Comparison of ENCODE assay signal across 15 cellular contexts in genomic region chr14:49579841-49580240, GRCh38. TPM values are rescaled to one million over a fixed set of nuclear protein-coding genes. Genes with fewer than 3 reads are reported as not detected.
A peak's percentile ranks its signal among the peaks of the same experiment; 100 is the strongest.
DNase-seq lines count a peak whose midpoint lies in the region; ATAC-seq and TF ChIP-seq lines count a peak whose summit lies in the region.
"Had no signal": no experiment of that assay in that cellular context is flagged by ENCODE, and none has a peak within 500 bp of the region (broad histone marks: within the 10 kb centered on the region; RNA-seq: fewer than 3 reads in every experiment).

No MANE protein-coding gene starts in this region.

- H3K27me3 Mint-ChIP-seq in activated naive CD4-positive, alpha-beta T cell treated with anti-CD3 and anti-CD28 coated beads, Interleukin-2, amount 50 U/mL, for 24 hours, result no peaks in the 10 kb centered on the region
- no peaks in the 10 kb centered on the region for H3K27me3 Mint-ChIP-seq in activated naive CD4-positive, alpha-beta T cell treated with anti-CD3 and anti-CD28 coated beads, Interleukin-2, amount 10 ng/mL, durations not matched to agents 7 days and 5 days
- no peaks in the 10 kb centered on the region for H3K27me3 Mint-ChIP-seq in activated naive CD8-positive, alpha-beta T cell treated with anti-CD3 and anti-CD28 coated beads, Interleukin-2, amount 10 ng/mL, durations not matched to agents 7 days and 5 days
- no peaks in the 10 kb centered on the region for H3K27me3 Mint-ChIP-seq in stimulated activated naive B cell treated with anti-CD40 and anti-IgM and Interleukin-4, amounts not matched to agents 10 μg/mL and 1 μg/mL and 100 μg/mL, for 72 hours
- H3K27me3 Mint-ChIP-seq: effector memory CD8-positive, alpha-beta T cell had no signal

- peak overlapping the region; percentile 69 for H3K27ac Mint-ChIP-seq in activated naive CD4-positive, alpha-beta T cell treated with anti-CD3 and anti-CD28 coated beads, Interleukin-2, amount 50 U/mL, for 24 hours
- H3K27ac Mint-ChIP-seq in activated naive CD4-positive, alpha-beta T cell treated with anti-CD3 and anti-CD28 coated beads, Interleukin-2, amount 10 ng/mL, durations not matched to agents 7 days and 5 days, result no peak overlapping the region
- H3K27ac Mint-ChIP-seq in activated naive CD8-positive, alpha-beta T cell treated with anti-CD3 and anti-CD28 coated beads, Interleukin-2, amount 10 ng/mL, durations not matched to agents 7 days and 5 days, result peak overlapping the region; percentile 19
- H3K27ac Mint-ChIP-seq in stimulated activated naive B cell treated with anti-CD40 and anti-IgM and Interleukin-4, amounts not matched to agents 10 μg/mL and 1 μg/mL and 100 μg/mL, for 72 hours, result peak overlapping the region; percentile 11

- CTCF ChIA-PET in activated naive CD4-positive, alpha-beta T cell treated with anti-CD3 and anti-CD28 coated beads, Interleukin-2, amount 10 ng/mL, durations not matched to agents 7 days and 5 days (lab: Charles Lee), result no interaction called here

- H3K4me3 Mint-ChIP-seq in activated naive CD4-positive, alpha-beta T cell treated with anti-CD3 and anti-CD28 coated beads, Interleukin-2, amount 50 U/mL, for 24 hours, result peak overlapping the region; percentile 1
- H3K4me3 Mint-ChIP-seq in activated naive CD4-positive, alpha-beta T cell treated with anti-CD3 and anti-CD28 coated beads, Interleukin-2, amount 10 ng/mL, durations not matched to agents 7 days and 5 days, result no peak overlapping the region
- H3K4me3 Mint-ChIP-seq in activated naive CD8-positive, alpha-beta T cell treated with anti-CD3 and anti-CD28 coated beads, Interleukin-2, amount 10 ng/mL, durations not matched to agents 7 days and 5 days, result no peak overlapping the region
- peak overlapping the region in 1 of 2 donors; percentile 3 for H3K4me3 Mint-ChIP-seq in stimulated activated naive B cell treated with anti-CD40 and anti-IgM and Interleukin-4, amounts not matched to agents 10 μg/mL and 1 μg/mL and 100 μg/mL, for 72 hours
- H3K4me3 Mint-ChIP-seq: effector memory CD8-positive, alpha-beta T cell had no signal

- H3K4me3 ChIP-seq in HUES64 (ENCODE audit: low read length) (no peak overlapping the region), brain microvascular endothelial cell (ENCODE audit: low read depth, low read length) (no peak overlapping the region), left ventricle myocardium inferior (no peak overlapping the region)
- H3K4me3 ChIP-seq: spleen, suprapubic skin had no signal

- POLR2A ChIA-PET in activated naive CD8-positive, alpha-beta T cell treated with anti-CD3 and anti-CD28 coated beads, Interleukin-2, amount 10 ng/mL, durations not matched to agents 7 days and 5 days (lab: Charles Lee), result no interaction called here

- ATAC-seq in activated naive CD8-positive, alpha-beta T cell treated with anti-CD3 and anti-CD28 coated beads, Interleukin-2, amount 10 ng/mL, durations not matched to agents 7 days and 5 days (ENCODE audit: low read depth), result no peak
- no peak for ATAC-seq in stimulated activated naive B cell treated with anti-CD40 and anti-IgM and Interleukin-4, amounts not matched to agents 10 μg/mL and 1 μg/mL and 100 μg/mL, for 72 hours (replicated peaks)
- ATAC-seq: effector memory CD8-positive, alpha-beta T cell had no signal

- TF ChIP-seq CTCF in brain microvascular endothelial cell (IDR thresholded peaks at IDR 0.05; ENCODE audit: low read depth, low read length, missing control alignments), result no peak
- TF ChIP-seq CTCF in left ventricle myocardium inferior (IDR thresholded peaks at IDR 0.05; ENCODE audit: borderline replicate concordance), result no peak

- H3K4me1 ChIP-seq in HUES64 (ENCODE audit: insufficient read depth, low read length), result peaks cover 18% of the 10 kb centered on the region; the same call in 1 of the 2 replicates
- peaks cover 13% of the 10 kb centered on the region for H3K4me1 ChIP-seq in left ventricle myocardium inferior

- H3K9me3 ChIP-seq in HUES64 (ENCODE audit: insufficient read depth, low read depth, low read length), result no peaks in the 10 kb centered on the region
- H3K9me3 ChIP-seq in left ventricle myocardium inferior (replicated peaks), result no peaks in the 10 kb centered on the region
- H3K9me3 ChIP-seq: neutrophil, spleen, suprapubic skin had no signal

- H3K27ac ChIP-seq in HUES64 (ENCODE audit: low read depth, low read length) (0 out of 2 replicates have a peak overlapping the region, but pooled peaks have one; percentile 9), brain microvascular endothelial cell (no peak overlapping the region), left ventricle myocardium inferior (replicated peaks) (no peak overlapping the region)
- H3K27ac ChIP-seq: neutrophil, spleen, suprapubic skin had no signal

- H3K36me3 Mint-ChIP-seq in activated naive CD4-positive, alpha-beta T cell treated with anti-CD3 and anti-CD28 coated beads, Interleukin-2, amount 50 U/mL, for 24 hours, result peaks cover 40% of the 10 kb centered on the region
- H3K36me3 Mint-ChIP-seq in activated naive CD4-positive, alpha-beta T cell treated with anti-CD3 and anti-CD28 coated beads, Interleukin-2, amount 10 ng/mL, durations not matched to agents 7 days and 5 days, result peaks cover 72% of the 10 kb centered on the region
- peaks cover 72% of the 10 kb centered on the region for H3K36me3 Mint-ChIP-seq in activated naive CD8-positive, alpha-beta T cell treated with anti-CD3 and anti-CD28 coated beads, Interleukin-2, amount 10 ng/mL, durations not matched to agents 7 days and 5 days
- peaks cover 46 to 69% of the 10 kb centered on the region in 2 donors for H3K36me3 Mint-ChIP-seq in stimulated activated naive B cell treated with anti-CD40 and anti-IgM and Interleukin-4, amounts not matched to agents 10 μg/mL and 1 μg/mL and 100 μg/mL, for 72 hours

- H3K4me1 Mint-ChIP-seq in activated naive CD4-positive, alpha-beta T cell treated with anti-CD3 and anti-CD28 coated beads, Interleukin-2, amount 50 U/mL, for 24 hours, result peaks cover 68% of the 10 kb centered on the region
- H3K4me1 Mint-ChIP-seq in activated naive CD4-positive, alpha-beta T cell treated with anti-CD3 and anti-CD28 coated beads, Interleukin-2, amount 10 ng/mL, durations not matched to agents 7 days and 5 days, result peaks cover 53% of the 10 kb centered on the region
- H3K4me1 Mint-ChIP-seq in activated naive CD8-positive, alpha-beta T cell treated with anti-CD3 and anti-CD28 coated beads, Interleukin-2, amount 10 ng/mL, durations not matched to agents 7 days and 5 days, result peaks cover 48% of the 10 kb centered on the region
- H3K4me1 Mint-ChIP-seq in stimulated activated naive B cell treated with anti-CD40 and anti-IgM and Interleukin-4, amounts not matched to agents 10 μg/mL and 1 μg/mL and 100 μg/mL, for 72 hours, result peaks cover 29 to 51% of the 10 kb centered on the region in 2 donors

- H3K27me3 ChIP-seq in HUES64 (ENCODE audit: insufficient read depth, low read length) (no peaks in the 10 kb centered on the region), brain microvascular endothelial cell (replicated peaks) (no peaks in the 10 kb centered on the region), left ventricle myocardium inferior (ENCODE audit: low read depth) (no peaks in the 10 kb centered on the region)
- H3K27me3 ChIP-seq: neutrophil, spleen, suprapubic skin had no signal

- H3K36me3 ChIP-seq in HUES64 (ENCODE audit: insufficient read depth, low read length) (peaks cover 63% of the 10 kb centered on the region), brain microvascular endothelial cell (replicated peaks) (peaks cover 31% of the 10 kb centered on the region), left ventricle myocardium inferior (peaks cover 61% of the 10 kb centered on the region)

- DNase-seq in activated naive CD4-positive, alpha-beta T cell treated with anti-CD3 and anti-CD28 coated beads, Interleukin-2, amount 10 ng/mL, durations not matched to agents 7 days and 5 days, result no peak
- no peak for DNase-seq in activated naive CD8-positive, alpha-beta T cell treated with anti-CD3 and anti-CD28 coated beads, Interleukin-2, amount 10 ng/mL, durations not matched to agents 7 days and 5 days
- DNase-seq in stimulated activated naive B cell treated with anti-CD40 and anti-IgM and Interleukin-4, amounts not matched to agents 10 μg/mL and 1 μg/mL and 100 μg/mL, for 72 hours, result no peak
- DNase-seq in brain microvascular endothelial cell, result no peak
- no peak for DNase-seq in central memory CD4-positive, alpha-beta T cell
- no peak for DNase-seq in left ventricle myocardium inferior
- DNase-seq: activated CD4-positive, alpha-beta T cell treated with anti-CD3 and anti-CD28 coated beads, Interleukin-2, amount 50 U/mL, for 1 hour; amniotic stem cell; effector memory CD8-positive, alpha-beta T cell; NCI-H226; spleen had no signal

- 87% methylated on average over 2 of the region's 2 CpGs for WGBS in HUES64

- in situ Hi-C loops in brain microvascular endothelial cell (cut with HindIII; ENCODE audit: low pct_ligation_motif_present, low sequenced_read_pairs), result no loop called here

- intact Hi-C loops in left ventricle myocardium inferior (cut with micrococcal nuclease), result no loop called here

- no peak overlapping the region for H3K9ac ChIP-seq in HUES64 (ENCODE audit: low read depth, low read length)

- H3K9me3 Mint-ChIP-seq in activated naive CD4-positive, alpha-beta T cell treated with anti-CD3 and anti-CD28 coated beads, Interleukin-2, amount 50 U/mL, for 24 hours, result no peaks in the 10 kb centered on the region
- H3K9me3 Mint-ChIP-seq in activated naive CD4-positive, alpha-beta T cell treated with anti-CD3 and anti-CD28 coated beads, Interleukin-2, amount 10 ng/mL, durations not matched to agents 7 days and 5 days, result no peaks in the 10 kb centered on the region
- no peaks in the 10 kb centered on the region for H3K9me3 Mint-ChIP-seq in activated naive CD8-positive, alpha-beta T cell treated with anti-CD3 and anti-CD28 coated beads, Interleukin-2, amount 10 ng/mL, durations not matched to agents 7 days and 5 days
- peaks cover 0 to 1% of the 10 kb centered on the region in 2 donors for H3K9me3 Mint-ChIP-seq in stimulated activated naive B cell treated with anti-CD40 and anti-IgM and Interleukin-4, amounts not matched to agents 10 μg/mL and 1 μg/mL and 100 μg/mL, for 72 hours
- H3K9me3 Mint-ChIP-seq: effector memory CD8-positive, alpha-beta T cell had no signal

RNA-seq across cellular contexts. Expression of gene RPS29, which starts 6.3 kb away (rescaled TPM):
- 3,801 TPM for polyA plus RNA-seq in HUES64 (2013, experiment 1 of 2)
- 3,697 TPM for polyA plus RNA-seq in HUES64 (2013, experiment 2 of 2)
- 1,000 to 10,000 TPM; 1,762 to 1,786 TPM for total RNA-seq in activated naive CD8-positive, alpha-beta T cell treated with anti-CD3 and anti-CD28 coated beads, Interleukin-2, amount 10 ng/mL, durations not matched to agents 7 days and 5 days
- 853 TPM for total RNA-seq in left ventricle myocardium inferior

RNA-seq across cellular contexts. Expression of gene LRR1, which starts 18.9 kb away (rescaled TPM):
- polyA plus RNA-seq in HUES64 (2013, experiment 1 of 2), result 37.8 TPM
- polyA plus RNA-seq in HUES64 (2013, experiment 2 of 2), result 36.8 TPM
- 10 to 100 TPM; 43.7 to 44.3 TPM for total RNA-seq in activated naive CD8-positive, alpha-beta T cell treated with anti-CD3 and anti-CD28 coated beads, Interleukin-2, amount 10 ng/mL, durations not matched to agents 7 days and 5 days
- total RNA-seq in left ventricle myocardium inferior, result 4.6 TPM

RNA-seq across cellular contexts. Expression of gene RPL36AL, which starts 40.6 kb away (rescaled TPM):
- polyA plus RNA-seq in HUES64 (2013, experiment 1 of 2), result 228 TPM
- polyA plus RNA-seq in HUES64 (2013, experiment 2 of 2), result 241 TPM
- total RNA-seq in activated naive CD8-positive, alpha-beta T cell treated with anti-CD3 and anti-CD28 coated beads, Interleukin-2, amount 10 ng/mL, durations not matched to agents 7 days and 5 days, result 100 to 1,000 TPM; 238 to 254 TPM
- 141 TPM for total RNA-seq in left ventricle myocardium inferior

RNA-seq across cellular contexts. Expression of gene MGAT2, which starts 40.8 kb away (rescaled TPM):
- polyA plus RNA-seq in HUES64 (2013, experiment 1 of 2), result 17.7 TPM
- 18.4 TPM for polyA plus RNA-seq in HUES64 (2013, experiment 2 of 2)
- 10 to 100 TPM; 54.6 to 55.0 TPM for total RNA-seq in activated naive CD8-positive, alpha-beta T cell treated with anti-CD3 and anti-CD28 coated beads, Interleukin-2, amount 10 ng/mL, durations not matched to agents 7 days and 5 days
- total RNA-seq in left ventricle myocardium inferior, result 12.0 TPM

RNA-seq across cellular contexts. Expression of gene DNAAF2, which starts 55.2 kb away (rescaled TPM):
- polyA plus RNA-seq in HUES64 (2013, experiment 1 of 2), result 25.8 TPM
- polyA plus RNA-seq in HUES64 (2013, experiment 2 of 2), result 26.9 TPM
- 1 to 10 TPM; 8.0 to 8.2 TPM for total RNA-seq in activated naive CD8-positive, alpha-beta T cell treated with anti-CD3 and anti-CD28 coated beads, Interleukin-2, amount 10 ng/mL, durations not matched to agents 7 days and 5 days
- 6.2 TPM for total RNA-seq in left ventricle myocardium inferior
